1 cellular context compared by ENCODE assay signal in genomic region chr5:172852490-172853354, GRCh38.
A peak's percentile ranks its signal among the peaks of the same experiment; 100 is the strongest.
TF ChIP-seq lines count a peak whose summit lies in the region.

No MANE protein-coding gene starts in this region.

TF ChIP-seq in HepG2, 621 proteins besides CTCF, POLR2A, EP300 and RAD21 (continued from another document):
- TF ChIP-seq ZBTB40 (IDR thresholded peaks at IDR 0.05) (no peak), ZBTB40 (CRISPR knock-in tag; IDR thresholded peaks at IDR 0.05) (no peak; the same call in 1 of the 2 replicates), PAWR (CRISPR knock-in tag; IDR thresholded peaks at IDR 0.05; ENCODE audit: borderline replicate concordance) (no peak), ZNF614 (CRISPR knock-in tag; IDR thresholded peaks at IDR 0.05; ENCODE audit: borderline replicate concordance) (peak; percentile 58; the same call in 1 of the 2 replicates), PBX3 (CRISPR knock-in tag; IDR thresholded peaks at IDR 0.05; ENCODE audit: borderline replicate concordance) (no peak), HMGXB4 (CRISPR knock-in tag; IDR thresholded peaks at IDR 0.05; ENCODE audit: borderline replicate concordance in 1 of 2, low read depth in 1 of 2) (peak; percentile 54 to 70; a peak in 2 of 4 replicates), THYN1 (CRISPR knock-in tag; IDR thresholded peaks at IDR 0.05; ENCODE audit: borderline replicate concordance, low read depth) (no peak), ZNF280D (CRISPR knock-in tag; IDR thresholded peaks at IDR 0.05) (peak; percentile 73), TCF7 (IDR thresholded peaks at IDR 0.05; ENCODE audit: low read depth) (peak; percentile 48; the same call in 1 of the 2 replicates), TERF1 (CRISPR knock-in tag; IDR thresholded peaks at IDR 0.05) (0 out of 2 replicates have a peak, but pooled peaks have one; percentile 70), ZNF329 (CRISPR knock-in tag; IDR thresholded peaks at IDR 0.05; ENCODE audit: low read depth) (no peak), ZSCAN25 (CRISPR knock-in tag; IDR thresholded peaks at IDR 0.05) (peak; percentile 72; the same call in 1 of the 2 replicates), ZNF782 (CRISPR knock-in tag; IDR thresholded peaks at IDR 0.05; ENCODE audit: borderline replicate concordance) (no peak), KAT7 (CRISPR knock-in tag; IDR thresholded peaks at IDR 0.05; ENCODE audit: borderline replicate concordance) (no peak; the same call in 1 of the 2 replicates), ZSCAN22 (CRISPR knock-in tag; IDR thresholded peaks at IDR 0.05) (no peak; the same call in 1 of the 2 replicates), NR0B2 (CRISPR knock-in tag; IDR thresholded peaks at IDR 0.05) (no peak), MAZ (IDR thresholded peaks at IDR 0.05; ENCODE audit: borderline replicate concordance, low read depth, low read length) (no peak), MAZ (CRISPR knock-in tag; IDR thresholded peaks at IDR 0.05; ENCODE audit: low read depth) (0 out of 2 replicates have a peak, but pooled peaks have one; percentile 49), MAF1 (CRISPR knock-in tag; IDR thresholded peaks at IDR 0.05; ENCODE audit: borderline replicate concordance) (no peak), FOXK1 (CRISPR knock-in tag; IDR thresholded peaks at IDR 0.05; ENCODE audit: borderline replicate concordance, low read depth) (peak; percentile 82; the same call in 1 of the 2 replicates), MTF1 (CRISPR knock-in tag; IDR thresholded peaks at IDR 0.05) (no peak), SOX5 (CRISPR knock-in tag; IDR thresholded peaks at IDR 0.05; ENCODE audit: borderline replicate concordance) (peak; percentile 84), ZNF605 (CRISPR knock-in tag; IDR thresholded peaks at IDR 0.05) (peak; percentile 84), GTF3A (CRISPR knock-in tag; conservative IDR thresholded peaks at IDR 0.05) (no peak), ETS1 (CRISPR knock-in tag; IDR thresholded peaks at IDR 0.05) (no peak), ZNF484 (CRISPR knock-in tag; IDR thresholded peaks at IDR 0.05; ENCODE audit: borderline replicate concordance, low read depth) (no peak), KDM6A (CRISPR knock-in tag; IDR thresholded peaks at IDR 0.05; ENCODE audit: low read depth) (peak; percentile 77), ZBTB7B (CRISPR knock-in tag; IDR thresholded peaks at IDR 0.05) (peak; percentile 74; the same call in 1 of the 2 replicates), XBP1 (CRISPR knock-in tag; IDR thresholded peaks at IDR 0.05) (no peak; the same call in 1 of the 2 replicates)
TF ChIP-seq in HepG2: peak in this region for 298.
